In genomic region chr4:55406545-55406944, GRCh38 we compare ENCODE assay signal across 22 cellular contexts.
"Had no signal": no experiment of that assay in that cellular context is flagged by ENCODE, and none has a peak within 500 bp of the region (broad histone marks: within the 10 kb centered on the region; RNA-seq: fewer than 3 reads in every experiment).

No MANE protein-coding gene starts in this region.

- H3K9me3 Mint-ChIP-seq: mesothelial cell of epicardium had no signal

- H3K4me3 Mint-ChIP-seq: activated naive CD8-positive, alpha-beta T cell; endodermal cell; mesothelial cell of epicardium had no signal

- DNase-seq: activated CD4-positive, alpha-beta T cell treated with anti-CD3 and anti-CD28 coated beads, Interleukin-2, amount 50 U/mL, for 1 hour; activated CD8-positive, alpha-beta memory T cell treated with anti-CD3 and anti-CD28 coated beads, Interleukin-2, amount 50 U/mL, for 4 hours; activated gamma-delta T cell treated with Interleukin-2 at 50 U/mL for 16 hours; activated T-cell treated with anti-CD3 and anti-CD28 coated beads, Interleukin-2, amount 50 U/mL, for 48 hours; dorsolateral prefrontal cortex; endodermal cell; foreskin fibroblast; hypothalamus; lower lobe of right lung; pancreas; stimulated activated CD4-positive, alpha-beta T cell treated with anti-CD3 and anti-CD28 coated beads, Interleukin-4, amount 100 ng/mL, for 24 hours; stimulated activated naive CD4-positive, alpha-beta T cell; T-helper 1 cell; T1000; thyroid gland had no signal

- ATAC-seq: pancreas, sciatic nerve, SK-N-SH treated with all-trans-retinoic acid at 6 μM for 48 hours had no signal

- H3K27ac Mint-ChIP-seq: activated naive CD8-positive, alpha-beta T cell; endodermal cell; mesothelial cell of epicardium had no signal

- H3K27me3 Mint-ChIP-seq: activated naive CD8-positive, alpha-beta T cell had no signal

- H3K4me3 ChIP-seq: lower lobe of right lung, pancreas, thyroid gland had no signal

- H3K9me3 ChIP-seq: lower lobe of right lung, pancreas, thyroid gland had no signal

- H3K27me3 ChIP-seq: dorsolateral prefrontal cortex, pancreas, thyroid gland had no signal

- FAIRE-seq: keratinocyte, pancreas, urothelium cell line had no signal

- H3K27ac ChIP-seq: epithelial cell of prostate, lower lobe of right lung, pancreas, thyroid gland had no signal
